Comparison of ENCODE assay signal across 11 cellular contexts in genomic region chr1:151715726-151716404, GRCh38.
A peak's percentile ranks its signal among the peaks of the same experiment; 100 is the strongest.
DNase-seq lines count a peak whose midpoint lies in the region; FAIRE-seq lines count a peak whose summit lies in the region.
"Had no signal": no experiment of that assay in that cellular context is flagged by ENCODE, and none has a peak within 500 bp of the region (broad histone marks: within the 10 kb centered on the region; RNA-seq: fewer than 3 reads in every experiment).

No MANE protein-coding gene starts in this region.

- H3K9me3 ChIP-seq in ES-I3 (ENCODE audit: control insufficient read depth, insufficient read depth, low read length), result no peaks in the 10 kb centered on the region
- H3K9me3 ChIP-seq: left ventricle myocardium inferior had no signal

- FAIRE-seq in urothelium cell line (lab: Jason Lieb, UNC), result no peak

- peak; percentile 74 for DNase-seq in NCI-H1092 (lab: John Stamatoyannopoulos, UW)
- DNase-seq in SHP77 (lab: John Stamatoyannopoulos, UW), result peak; percentile 69 to 87
- DNase-seq in left kidney (ENCODE audit: low read depth, low spot score), result peak; percentile 59
- no peak for DNase-seq in urothelium cell line (ENCODE audit: low spot score)
- DNase-seq in UCSD-AML1 (lab: John Stamatoyannopoulos, UW; ENCODE audit: unreplicated experiment), result no peak
- no peak for DNase-seq in CD1c-positive myeloid dendritic cell (ENCODE audit: extremely low spot score)
- DNase-seq in T1000 (lab: John Stamatoyannopoulos, UW), result no peak
- DNase-seq: effector memory CD4-positive, alpha-beta T cell; GF-D8; left ventricle myocardium inferior had no signal

- no peaks in the 10 kb centered on the region for H3K4me1 ChIP-seq in ES-I3 (ENCODE audit: insufficient read depth, low read length)

- peak overlapping the region; percentile 5; the same call in 1 of the 2 replicates for H3K9ac ChIP-seq in ES-I3 (ENCODE audit: low read depth, low read length)

- no peaks in the 10 kb centered on the region for H3K36me3 ChIP-seq in ES-I3 (ENCODE audit: insufficient read depth, low read length)
- H3K36me3 ChIP-seq: left ventricle myocardium inferior had no signal

Comparison
In these comparisons a context has a peak if more than half of its experiments do, and no peak if none do; other contexts are left out.
1. DNase-seq: peak in NCI-H1092 (single experiment), SHP77 (2 of 2) and left kidney (single experiment); none in urothelium cell line (single experiment), UCSD-AML1 (single experiment), CD1c-positive myeloid dendritic cell (single experiment) and T1000 (single experiment).